ENCODE assay signal across 13 cellular contexts in genomic region chr12:94290353-94290752, GRCh38.
A peak's percentile ranks its signal among the peaks of the same experiment; 100 is the strongest.
DNase-seq lines count a peak whose midpoint lies in the region; TF ChIP-seq lines count a peak whose summit lies in the region.
"Had no signal": no experiment of that assay in that cellular context is flagged by ENCODE, and none has a peak within 500 bp of the region (broad histone marks: within the 10 kb centered on the region; RNA-seq: fewer than 3 reads in every experiment).

No MANE protein-coding gene starts in this region.

- H3K4me1 ChIP-seq in esophagus muscularis mucosa (peaks cover 17 to 34% (median 25%) of the 10 kb centered on the region in 4 donors), uterus (no peaks in the 10 kb centered on the region)
- H3K4me1 ChIP-seq: A549 had no signal

- H3K9me3 ChIP-seq in esophagus muscularis mucosa, result no peaks in the 10 kb centered on the region
- no peaks in the 10 kb centered on the region for H3K9me3 ChIP-seq in uterus
- H3K9me3 ChIP-seq: A549, tibial artery had no signal

- WGBS in esophagus muscularis mucosa, result 48% methylated on average over 3 of the region's 4 CpGs

- peak overlapping the region; percentile 87 for H3K27ac Mint-ChIP-seq in nephron progenitor cell
- H3K27ac Mint-ChIP-seq: activated T-helper 17 cell treated with anti-CD3 and anti-CD28 coated beads, Interleukin-2, amount 50 U/mL, for 72 hours had no signal

- H3K4me1 Mint-ChIP-seq in nephron progenitor cell, result peaks cover 64% of the 10 kb centered on the region
- H3K4me1 Mint-ChIP-seq: activated T-helper 17 cell treated with anti-CD3 and anti-CD28 coated beads, Interleukin-2, amount 50 U/mL, for 72 hours had no signal

- no peaks in the 10 kb centered on the region for H3K27me3 ChIP-seq in esophagus muscularis mucosa
- H3K27me3 ChIP-seq in uterus, result no peaks in the 10 kb centered on the region
- H3K27me3 ChIP-seq: tibial artery had no signal

- DNase-seq in NCI-H2029 (lab: John Stamatoyannopoulos, UW) (peak; percentile 18), NCI-H2029 treated with DMSO at 0.1 percent for 48 hours (lab: John Stamatoyannopoulos, UW) (no peak), esophagus muscularis mucosa (ENCODE audit: extremely low spot score) (no peak), nephron progenitor cell (no peak), uterus (peak in 1 of 2 donors; percentile 28), kidney glomerular epithelial cell (lab: John Stamatoyannopoulos, UW) (no peak), COLO829 (ENCODE audit: low spot score) (no peak), OCI-M2 (lab: John Stamatoyannopoulos, UW; ENCODE audit: unreplicated experiment) (no peak)
- DNase-seq: activated CD4-positive, alpha-beta T cell treated with anti-CD3 and anti-CD28 coated beads for 48 hours; NCI-H774 had no signal

- no peaks in the 10 kb centered on the region for H3K9me3 Mint-ChIP-seq in nephron progenitor cell
- H3K9me3 Mint-ChIP-seq: activated T-helper 17 cell treated with anti-CD3 and anti-CD28 coated beads, Interleukin-2, amount 50 U/mL, for 72 hours had no signal

- H3K36me3 ChIP-seq in esophagus muscularis mucosa, result peaks cover 0 to 14% (median 0%) of the 10 kb centered on the region in 4 donors
- no peaks in the 10 kb centered on the region for H3K36me3 ChIP-seq in uterus
- H3K36me3 ChIP-seq: tibial artery had no signal

- peaks cover 14% of the 10 kb centered on the region for H3K36me3 Mint-ChIP-seq in nephron progenitor cell (ENCODE audit: low read depth)

- intact Hi-C loops in esophagus muscularis mucosa (cut with DNase I), result no loop called here
- intact Hi-C loops in uterus (cut with DNase I; ENCODE audit: low total_unique reads), result no loop called here

- no peak overlapping the region for H3K4me3 Mint-ChIP-seq in nephron progenitor cell
- H3K4me3 Mint-ChIP-seq: activated T-helper 17 cell treated with anti-CD3 and anti-CD28 coated beads, Interleukin-2, amount 50 U/mL, for 72 hours had no signal

- no peaks in the 10 kb centered on the region for H3K27me3 Mint-ChIP-seq in nephron progenitor cell (ENCODE audit: low read depth, poor library complexity)
- H3K27me3 Mint-ChIP-seq: activated T-helper 17 cell treated with anti-CD3 and anti-CD28 coated beads, Interleukin-2, amount 50 U/mL, for 72 hours had no signal

- TF ChIP-seq CTCF in esophagus muscularis mucosa (IDR thresholded peaks at IDR 0.05) (no peak), nephron progenitor cell (IDR thresholded peaks at IDR 0.05) (no peak), uterus (IDR thresholded peaks at IDR 0.05) (no peak)

- H3K4me3 ChIP-seq in esophagus muscularis mucosa, result no peak overlapping the region
- no peak overlapping the region for H3K4me3 ChIP-seq in uterus
- H3K4me3 ChIP-seq: A549, tibial artery had no signal

- TF ChIP-seq POLR2A in esophagus muscularis mucosa (IDR thresholded peaks at IDR 0.05; ENCODE audit: low read depth) (no peak), uterus (IDR thresholded peaks at IDR 0.05) (no peak)

- H3K27ac ChIP-seq in esophagus muscularis mucosa (replicated peaks in 1 of 4) (peak overlapping the region; percentile 14 to 48 (median 42)), uterus (peak overlapping the region; percentile 79 to 80)
- H3K27ac ChIP-seq: A549 had no signal

- TF ChIP-seq EP300 in esophagus muscularis mucosa (IDR thresholded peaks at IDR 0.05), result no peak
